ENCODE assay signal across 25 cellular contexts in the genomic region with DNA sequence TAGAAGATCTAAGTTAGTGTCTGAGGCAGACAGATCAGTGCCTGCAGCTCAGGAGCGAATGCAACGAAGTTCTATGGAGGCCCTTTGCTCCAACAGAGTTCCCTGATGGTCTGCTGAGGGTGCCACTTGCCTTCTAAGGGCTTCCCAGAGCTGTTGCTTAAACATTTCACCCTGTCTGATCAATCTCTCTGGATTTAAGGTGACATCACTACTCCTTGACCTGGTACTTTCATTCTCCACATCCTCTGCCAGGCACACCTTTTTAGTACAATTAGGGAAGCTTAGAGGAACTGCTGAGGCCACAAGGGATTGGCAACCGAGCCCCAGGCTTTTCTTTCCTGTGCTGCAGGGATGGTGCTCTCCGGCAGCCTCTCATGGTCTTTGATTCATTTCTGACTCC.
DNase-seq lines count a peak whose midpoint lies in the region; ATAC-seq, FAIRE-seq and TF ChIP-seq lines count a peak whose summit lies in the region.
"Had no signal": no experiment of that assay in that cellular context is flagged by ENCODE, and none has a peak within 500 bp of the region (broad histone marks: within the 10 kb centered on the region; RNA-seq: fewer than 3 reads in every experiment).

No MANE protein-coding gene starts in this region.

- H3K9me3 ChIP-seq in astrocyte (ENCODE audit: insufficient read depth, low read depth, low read length), result no peaks in the 10 kb centered on the region
- no peaks in the 10 kb centered on the region for H3K9me3 ChIP-seq in smooth muscle cell (replicated peaks; ENCODE audit: low read depth)
- H3K9me3 ChIP-seq: adrenal gland, colonic mucosa, esophagus squamous epithelium, left ventricle myocardium inferior, SK-N-SH, tibial artery had no signal

- no peak for ATAC-seq in GM21723 (IDR thresholded peaks at IDR 0.05; ENCODE audit: unreplicated experiment)
- ATAC-seq: activated T-cell treated with anti-CD3 and anti-CD28 coated beads, Interleukin-2, amount 50 U/mL, for 4 hours; naive thymus-derived CD8-positive, alpha-beta T cell had no signal

- peaks cover 6% of the 10 kb centered on the region for H3K4me1 ChIP-seq in astrocyte (ENCODE audit: insufficient read depth, low read length)
- H3K4me1 ChIP-seq in smooth muscle cell (ENCODE audit: low read depth), result peaks cover 37% of the 10 kb centered on the region

- H3K9ac ChIP-seq in astrocyte (ENCODE audit: low read length), result no peak overlapping the region
- H3K9ac ChIP-seq in smooth muscle cell (ENCODE audit: low read depth), result no peak overlapping the region
- H3K9ac ChIP-seq: KMS-11, SK-N-SH had no signal

- H3F3A ChIP-seq in smooth muscle cell (ENCODE audit: low read depth), result peaks cover 3% of the 10 kb centered on the region

- H3K36me3 ChIP-seq in astrocyte (ENCODE audit: insufficient read depth, low read length) (no peaks in the 10 kb centered on the region), smooth muscle cell (ENCODE audit: low read depth) (no peaks in the 10 kb centered on the region)
- H3K36me3 ChIP-seq: adrenal gland, colonic mucosa, esophagus squamous epithelium, left ventricle myocardium inferior, tibial artery had no signal

- no TSS peak for BruUV-seq in Calu3 (replicated peaks; lab: Mats Ljungman, UMichigan)

- peaks cover 42% of the 10 kb centered on the region for H3K4me1 Mint-ChIP-seq in astrocyte (ENCODE audit: low read depth, unreplicated experiment)
- H3K4me1 Mint-ChIP-seq in Calu3 (ENCODE audit: low read depth, unreplicated experiment), result peaks cover 81% of the 10 kb centered on the region

- no peak for FAIRE-seq in astrocyte (lab: Jason Lieb, UNC)
- FAIRE-seq: D721Med had no signal

- H3K4me3 ChIP-seq in astrocyte (ENCODE audit: insufficient read depth, low read depth, low read length) (no peak overlapping the region), smooth muscle cell (no peak overlapping the region)
- H3K4me3 ChIP-seq: adrenal gland, colonic mucosa, esophagus squamous epithelium, left ventricle myocardium inferior, tibial artery had no signal

- H3K27ac ChIP-seq in astrocyte (ENCODE audit: low read depth, low read length), result no peak overlapping the region
- H3K27ac ChIP-seq in smooth muscle cell (ENCODE audit: low read depth), result peak overlapping the region; percentile 83
- H3K27ac ChIP-seq: adrenal gland, colonic mucosa, KMS-11, left ventricle myocardium inferior, tibial artery had no signal

- TF ChIP-seq CTCF in astrocyte (IDR thresholded peaks at IDR 0.05; ENCODE audit: insufficient read depth, low read depth, low read length) (no peak), smooth muscle cell (IDR thresholded peaks at IDR 0.05; ENCODE audit: borderline replicate concordance, insufficient read depth, poor library complexity, severe bottlenecking) (no peak), Calu3 (IDR thresholded peaks at IDR 0.05; ENCODE audit: unreplicated experiment) (no peak)

- 83% methylated on average over 4 of the region's 4 CpGs for WGBS in smooth muscle cell (ENCODE audit: low lambda C conversion rate)

- H3K27ac Mint-ChIP-seq in astrocyte (ENCODE audit: unreplicated experiment) (peak overlapping the region; percentile 45), Calu3 (ENCODE audit: unreplicated experiment) (no peak overlapping the region)
- H3K27ac Mint-ChIP-seq: endodermal cell; T-helper 1 cell treated with Interleukin-12 subunit alpha and Interleukin-12 subunit beta and Interleukin-4 antibody, amounts not matched to agents 30 μg/mL and 1 μg/mL, for 36 hours had no signal

- CTCF ChIA-PET in Calu3 (lab: Charles Lee), result no interaction called here

- H3K27me3 ChIP-seq in astrocyte (ENCODE audit: insufficient read depth, low read length) (no peaks in the 10 kb centered on the region), smooth muscle cell (ENCODE audit: low read depth) (no peaks in the 10 kb centered on the region)
- H3K27me3 ChIP-seq: adrenal gland, colonic mucosa, esophagus squamous epithelium, tibial artery had no signal

- H3K36me3 Mint-ChIP-seq in astrocyte (ENCODE audit: low read depth, unreplicated experiment), result no peaks in the 10 kb centered on the region
- no peaks in the 10 kb centered on the region for H3K36me3 Mint-ChIP-seq in Calu3 (ENCODE audit: insufficient read depth, unreplicated experiment)
- H3K36me3 Mint-ChIP-seq: naive thymus-derived CD8-positive, alpha-beta T cell had no signal

- H3K79me2 ChIP-seq in astrocyte (ENCODE audit: insufficient read depth, low read length) (no peaks in the 10 kb centered on the region), smooth muscle cell (ENCODE audit: low read depth) (no peaks in the 10 kb centered on the region)

- H3K9me3 Mint-ChIP-seq in astrocyte (ENCODE audit: unreplicated experiment) (no peaks in the 10 kb centered on the region), Calu3 (ENCODE audit: low read depth, unreplicated experiment) (no peaks in the 10 kb centered on the region)
- H3K9me3 Mint-ChIP-seq: activated T-cell treated with anti-CD3 and anti-CD28 coated beads, Interleukin-2, amount 50 U/mL, for 4 hours; CD14-positive monocyte; endodermal cell; naive thymus-derived CD8-positive, alpha-beta T cell; T-helper 1 cell treated with Interleukin-12 subunit alpha and Interleukin-12 subunit beta and Interleukin-4 antibody, amounts not matched to agents 30 μg/mL and 1 μg/mL, for 36 hours had no signal

- DNase-seq in astrocyte (ENCODE audit: low read depth) (no peak), inferior parietal cortex (ENCODE audit: extremely low spot score) (peak; percentile 44), smooth muscle cell (lab: John Stamatoyannopoulos, UW; ENCODE audit: unreplicated experiment) (no peak), T-helper 9 cell (no peak), Calu3 (no peak)
- no peak for DNase-seq in activated T-cell treated with anti-CD3 and anti-CD28 coated beads, Interleukin-2, amount 50 U/mL, for 1 hour
- DNase-seq: activated CD4-positive, alpha-beta T cell treated with anti-CD3 and anti-CD28 coated beads for 4 hours; activated naive CD4-positive, alpha-beta T cell treated with Interleukin-2 at 50 U/mL for 16 hours; activated T-cell treated with anti-CD3 and anti-CD28 coated beads, Interleukin-2, amount 50 U/mL, for 4 hours; adrenal gland; colonic mucosa; endodermal cell; esophagus squamous epithelium; foreskin melanocyte; left ventricle myocardium inferior; naive thymus-derived CD8-positive, alpha-beta T cell; NCI-H1436; SK-N-SH; stimulated activated naive CD4-positive, alpha-beta T cell treated with Interleukin-2 at 50 U/mL for 16 hours; tibial artery had no signal

- H3K4me3 Mint-ChIP-seq in astrocyte (ENCODE audit: unreplicated experiment) (no peak overlapping the region), Calu3 (ENCODE audit: low read depth, unreplicated experiment) (no peak overlapping the region)
- H3K4me3 Mint-ChIP-seq: activated T-cell treated with anti-CD3 and anti-CD28 coated beads, Interleukin-2, amount 50 U/mL, for 4 hours; CD14-positive monocyte; endodermal cell; naive thymus-derived CD8-positive, alpha-beta T cell; T-helper 1 cell treated with Interleukin-12 subunit alpha and Interleukin-12 subunit beta and Interleukin-4 antibody, amounts not matched to agents 30 μg/mL and 1 μg/mL, for 36 hours had no signal

- intact Hi-C loops in Calu3 (cut with micrococcal nuclease; ENCODE audit: unreplicated experiment), result loop anchor here (5.0 kb wide), 2 partner anchors 43 to 58 kb away; no protein-coding TSS in a partner anchor

- H2AFZ ChIP-seq in astrocyte (ENCODE audit: low read depth, low read length) (no peak overlapping the region), smooth muscle cell (ENCODE audit: low read depth) (no peak overlapping the region)

- no peaks in the 10 kb centered on the region for H3K27me3 Mint-ChIP-seq in astrocyte (ENCODE audit: low read depth, unreplicated experiment)
- H3K27me3 Mint-ChIP-seq in Calu3 (ENCODE audit: unreplicated experiment), result no peaks in the 10 kb centered on the region

- H4K20me1 ChIP-seq in astrocyte (ENCODE audit: insufficient read depth, low read length) (no peaks in the 10 kb centered on the region), smooth muscle cell (ENCODE audit: low read depth) (no peaks in the 10 kb centered on the region)

- H3K4me2 ChIP-seq in astrocyte (ENCODE audit: low read length), result no peak overlapping the region
- no peak overlapping the region for H3K4me2 ChIP-seq in smooth muscle cell
- H3K4me2 ChIP-seq: KMS-11, SK-N-SH had no signal
